ENCODE assay signal across 9 cellular contexts in the genomic region with DNA sequence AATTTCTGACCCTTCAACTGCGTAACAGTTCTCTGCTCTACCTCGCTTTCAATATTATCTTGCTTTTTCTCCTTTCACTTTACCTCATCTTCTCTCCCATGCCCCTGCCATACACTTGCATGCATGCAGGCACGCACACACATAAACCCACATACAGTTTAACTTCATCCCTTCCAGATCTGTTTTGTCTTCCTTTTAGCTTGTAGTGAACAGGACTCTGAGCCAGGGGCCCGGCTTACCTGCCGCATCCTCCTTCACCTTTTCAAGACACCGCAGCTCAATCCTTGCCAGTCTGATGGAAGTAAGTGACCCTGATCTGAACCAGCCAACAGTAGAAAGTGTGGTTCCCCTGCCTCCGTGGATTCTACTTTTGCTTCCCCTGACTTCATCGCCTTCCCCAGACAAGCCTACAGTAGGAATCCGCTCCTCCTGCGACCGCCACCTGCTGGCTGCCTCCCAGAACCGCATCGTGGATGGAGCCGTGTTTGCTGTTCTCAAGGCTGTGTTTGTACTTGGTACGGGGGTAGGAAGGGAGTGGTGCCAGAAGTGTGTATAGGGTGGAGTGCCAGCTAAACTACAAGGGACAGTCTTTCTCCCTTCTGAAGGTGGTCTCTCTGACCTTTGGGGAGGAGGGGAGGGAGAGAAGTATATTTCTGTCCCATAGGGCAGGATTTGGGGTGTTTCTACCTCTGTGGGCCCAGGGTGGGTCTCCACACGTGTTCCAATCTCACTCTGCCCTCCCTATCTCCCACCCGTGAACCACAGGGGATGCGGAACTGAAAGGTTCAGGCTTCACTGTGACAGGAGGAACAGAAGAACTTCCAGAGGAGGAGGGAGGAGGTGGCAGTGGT. TPM values are rescaled to one million over a fixed set of nuclear protein-coding genes. Genes with fewer than 3 reads are reported as not detected.
DNase-seq lines count a peak whose midpoint lies in the region; ATAC-seq and TF ChIP-seq lines count a peak whose summit lies in the region.
"Had no signal": no experiment of that assay in that cellular context is flagged by ENCODE, and none has a peak within 500 bp of the region (broad histone marks: within the 10 kb centered on the region; RNA-seq: fewer than 3 reads in every experiment).

No MANE protein-coding gene starts in this region.

- TF ChIP-seq RAD21 in SK-N-SH (IDR thresholded peaks at IDR 0.05; ENCODE audit: low read length) = peak; percentile 77

- POLR2A ChIA-PET in SK-N-SH (lab: Yijun Ruan, JAX) = interaction anchor here (0.5 kb wide), 1 partner anchor 177 kb away, joined by 4 read pairs; no protein-coding TSS in a partner anchor

- H3F3A ChIP-seq in SK-N-SH (replicated peaks; ENCODE audit: insufficient read depth) = no peaks in the 10 kb centered on the region

- H3K27ac Mint-ChIP-seq in activated naive CD4-positive, alpha-beta T cell treated with anti-CD3 and anti-CD28 coated beads, Interleukin-2, amount 10 ng/mL, durations not matched to agents 7 days and 5 days = peak overlapping the region; percentile 84
- no peak overlapping the region for H3K27ac Mint-ChIP-seq in glutamatergic neuron (ENCODE audit: unreplicated experiment)

- H3K4me3 ChIP-seq in SK-N-SH (ENCODE audit: low read depth in 2 of 2, low read length in 1 of 2) = peak overlapping the region in 1 of 2 experiments; percentile 29; a peak in 1 of 4 replicates
- H3K4me3 ChIP-seq in prostate gland = no peak overlapping the region

- H3K9me3 ChIP-seq in SK-N-SH (no peaks in the 10 kb centered on the region), prostate gland (no peaks in the 10 kb centered on the region)

- TF ChIP-seq POLR2A in prostate gland (IDR thresholded peaks at IDR 0.05) = no peak

- H3K4me1 Mint-ChIP-seq in activated naive CD4-positive, alpha-beta T cell treated with anti-CD3 and anti-CD28 coated beads, Interleukin-2, amount 10 ng/mL, durations not matched to agents 7 days and 5 days = peaks cover 15% of the 10 kb centered on the region
- H3K4me1 Mint-ChIP-seq in glutamatergic neuron (ENCODE audit: low read depth, unreplicated experiment) = peaks cover 12% of the 10 kb centered on the region

- ATAC-seq in HG03571 (IDR thresholded peaks at IDR 0.05; ENCODE audit: unreplicated experiment) = peak; percentile 61

- H3K4me1 ChIP-seq in SK-N-SH (ENCODE audit: control insufficient read depth in 1 of 2, insufficient read depth in 2 of 2, low read depth in 1 of 2, low read length in 1 of 2) = peaks cover 0 to 4% of the 10 kb centered on the region in 2 experiments; a peak in 1 of 4 replicates
- H3K4me1 ChIP-seq in prostate gland (replicated peaks) = no peaks in the 10 kb centered on the region

- 35% methylated on average over 18 of the region's 18 CpGs for WGBS in SK-N-SH (ENCODE audit: low lambda C conversion rate)
- 15% methylated on average over 15 of the region's 18 CpGs for WGBS in prostate gland

- intact Hi-C loops in prostate gland (cut with DNase I) = loop anchor here (10.0 kb wide), 1 partner anchor 134 kb away; no protein-coding TSS in a partner anchor

- H4K20me1 ChIP-seq in SK-N-SH (ENCODE audit: insufficient read depth) = no peaks in the 10 kb centered on the region

- no peak overlapping the region for H2AFZ ChIP-seq in SK-N-SH (ENCODE audit: low read depth)

- peak overlapping the region; percentile 43; the same call in 1 of the 2 replicates for H3K4me2 ChIP-seq in SK-N-SH

- no peaks in the 10 kb centered on the region for H3K9me3 Mint-ChIP-seq in activated naive CD4-positive, alpha-beta T cell treated with anti-CD3 and anti-CD28 coated beads, Interleukin-2, amount 10 ng/mL, durations not matched to agents 7 days and 5 days
- peaks cover 8% of the 10 kb centered on the region for H3K9me3 Mint-ChIP-seq in glutamatergic neuron (ENCODE audit: unreplicated experiment)

- CTCF ChIA-PET in SK-N-SH (lab: Yijun Ruan, JAX) = interaction anchor here (0.7 to 3.0 kb wide), 23 partner anchors 9 to 159 kb away, joined by 3 to 30 read pairs (median 4); a partner anchor contains a TSS
- CTCF ChIA-PET in activated naive CD4-positive, alpha-beta T cell treated with anti-CD3 and anti-CD28 coated beads, Interleukin-2, amount 10 ng/mL, durations not matched to agents 7 days and 5 days (lab: Charles Lee) = interaction anchor here (0.5 to 7.1 kb wide), 13 partner anchors 11 to 225 kb away, joined by 3 to 97 read pairs (median 4); a partner anchor contains a TSS

- H3K27me3 Mint-ChIP-seq in activated naive CD4-positive, alpha-beta T cell treated with anti-CD3 and anti-CD28 coated beads, Interleukin-2, amount 10 ng/mL, durations not matched to agents 7 days and 5 days = no peaks in the 10 kb centered on the region
- peaks cover 2% of the 10 kb centered on the region for H3K27me3 Mint-ChIP-seq in glutamatergic neuron (ENCODE audit: unreplicated experiment)

- peak; percentile 90 for TF ChIP-seq CTCF in SK-N-SH (IDR thresholded peaks at IDR 0.05)
- TF ChIP-seq CTCF in glutamatergic neuron (IDR thresholded peaks at IDR 0.05; ENCODE audit: partially characterized antibody, unreplicated experiment) = peak; percentile 70
- TF ChIP-seq CTCF in prostate gland (IDR thresholded peaks at IDR 0.05) = peak; percentile 48 to 71 (median 61)

- H3K36me3 Mint-ChIP-seq in activated naive CD4-positive, alpha-beta T cell treated with anti-CD3 and anti-CD28 coated beads, Interleukin-2, amount 10 ng/mL, durations not matched to agents 7 days and 5 days = peaks cover 52% of the 10 kb centered on the region
- H3K36me3 Mint-ChIP-seq in glutamatergic neuron (ENCODE audit: unreplicated experiment) = peaks cover 5% of the 10 kb centered on the region

- H3K27ac ChIP-seq in SK-N-SH (ENCODE audit: low read depth in 2 of 2, low read length in 1 of 2) = peak overlapping the region in 1 of 2 experiments; percentile 37; a peak in 2 of 4 replicates
- H3K27ac ChIP-seq in prostate gland = no peak overlapping the region

- peak overlapping the region; percentile 9 for H3K4me3 Mint-ChIP-seq in activated naive CD4-positive, alpha-beta T cell treated with anti-CD3 and anti-CD28 coated beads, Interleukin-2, amount 10 ng/mL, durations not matched to agents 7 days and 5 days
- H3K4me3 Mint-ChIP-seq in glutamatergic neuron (ENCODE audit: unreplicated experiment) = peak overlapping the region; percentile 18

- no peaks in the 10 kb centered on the region for H3K79me2 ChIP-seq in SK-N-SH (ENCODE audit: insufficient read depth)

- H3K27me3 ChIP-seq in SK-N-SH (ENCODE audit: insufficient read depth) (peaks cover 5% of the 10 kb centered on the region; the same call in 1 of the 2 replicates), prostate gland (replicated peaks; ENCODE audit: insufficient read depth) (no peaks in the 10 kb centered on the region)

- no peaks in the 10 kb centered on the region for H3K9me2 ChIP-seq in SK-N-SH

- TF ChIP-seq EP300 in SK-N-SH (IDR thresholded peaks at IDR 0.05; ENCODE audit: borderline replicate concordance in 1 of 2, low read depth in 1 of 2, low read length in 1 of 2) = no peak

- peak overlapping the region; percentile 26; the same call in 1 of the 2 replicates for H3K9ac ChIP-seq in SK-N-SH

- H3K36me3 ChIP-seq in SK-N-SH (replicated peaks in 1 of 2; ENCODE audit: control insufficient read depth in 1 of 2, insufficient read depth in 2 of 2, low read length in 1 of 2) = peaks cover 12 to 74% of the 10 kb centered on the region in 2 experiments
- H3K36me3 ChIP-seq in prostate gland = no peaks in the 10 kb centered on the region

- DNase-seq in NCI-H146 (lab: John Stamatoyannopoulos, UW) (peak; percentile 27), NCI-H146 treated with DMSO at 0.1 percent for 48 hours (lab: John Stamatoyannopoulos, UW; ENCODE audit: unreplicated experiment) (no peak), SK-N-SH (peak; percentile 79), glutamatergic neuron (peak; percentile 77), prostate gland (ENCODE audit: low spot score) (peak; percentile 62), cerebellar nuclear complex (lab: John Stamatoyannopoulos, UW) (no peak)
- DNase-seq in activated naive CD4-positive, alpha-beta T cell treated with anti-CD3 and anti-CD28 coated beads, Interleukin-2, amount 10 ng/mL, durations not matched to agents 7 days and 5 days = peak; percentile 81

TF ChIP-seq in SK-N-SH, 30 proteins besides CTCF, POLR2A, EP300 and RAD21 (continues in another document):
- TF ChIP-seq TEAD4 (IDR thresholded peaks at IDR 0.05; ENCODE audit: borderline replicate concordance, insufficient read depth) (no peak), POLR2AphosphoS5 (IDR thresholded peaks at IDR 0.05; ENCODE audit: low read depth, low read length) (no peak), MXI1 (IDR thresholded peaks at IDR 0.05; ENCODE audit: low read depth, low read length) (no peak)
- TF ChIP-seq, protein P1, sequence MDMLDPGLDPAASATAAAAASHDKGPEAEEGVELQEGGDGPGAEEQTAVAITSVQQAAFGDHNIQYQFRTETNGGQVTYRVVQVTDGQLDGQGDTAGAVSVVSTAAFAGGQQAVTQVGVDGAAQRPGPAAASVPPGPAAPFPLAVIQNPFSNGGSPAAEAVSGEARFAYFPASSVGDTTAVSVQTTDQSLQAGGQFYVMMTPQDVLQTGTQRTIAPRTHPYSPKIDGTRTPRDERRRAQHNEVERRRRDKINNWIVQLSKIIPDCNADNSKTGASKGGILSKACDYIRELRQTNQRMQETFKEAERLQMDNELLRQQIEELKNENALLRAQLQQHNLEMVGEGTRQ (IDR thresholded peaks at IDR 0.05; ENCODE audit: borderline replicate concordance, low read depth, low read length) = no peak

RNA-seq across cellular contexts. Expression of a gene that starts 10.7 kb away (rescaled TPM):
- polyA plus RNA-seq in SK-N-SH (2012; rRNA removed) = 11.3 and 18.5 TPM in 2 replicates
- 8.6 and 9.8 TPM in 2 replicates for polyA plus RNA-seq in SK-N-SH (2012; cell fraction: cytosol; rRNA removed)
- 51.1 and 57.3 TPM in 2 replicates for polyA plus RNA-seq in SK-N-SH (2012; cell fraction: nucleus; rRNA removed)
- total RNA-seq in glutamatergic neuron (ENCODE audit: unreplicated experiment) (87.4 TPM), prostate gland (10 to 100 TPM; 29.4 to 82.3 TPM)

RNA-seq across cellular contexts. Expression of a gene that starts 15.5 kb away (rescaled TPM):
- 4.4 and 5.3 TPM in 2 replicates for polyA plus RNA-seq in SK-N-SH (2012; rRNA removed)
- polyA plus RNA-seq in SK-N-SH (2012; cell fraction: cytosol; rRNA removed) = 3.0 and 4.7 TPM in 2 replicates
- polyA plus RNA-seq in SK-N-SH (2012; cell fraction: nucleus; rRNA removed) = 3.5 and 4.7 TPM in 2 replicates
- 3.1 TPM for total RNA-seq in glutamatergic neuron (ENCODE audit: unreplicated experiment)
- 1 to 10 TPM; 1.4 to 9.4 TPM for total RNA-seq in prostate gland

RNA-seq across cellular contexts. Expression of a gene that starts 17.8 kb away (rescaled TPM):
- 0.24 TPM in 1 of 2 replicates, not detected in the other for polyA plus RNA-seq in SK-N-SH (2012; rRNA removed)
- 0.05 and 0.10 TPM in 2 replicates for polyA plus RNA-seq in SK-N-SH (2012; cell fraction: cytosol; rRNA removed)
- 0.15 TPM in 1 of 2 replicates, not detected in the other for polyA plus RNA-seq in SK-N-SH (2012; cell fraction: nucleus; rRNA removed)
- total RNA-seq in glutamatergic neuron (ENCODE audit: unreplicated experiment) (not detected), prostate gland (1 to 10 TPM in 1 of 2 donors, under 1 TPM in 1; 0.73 to 2.8 TPM)

RNA-seq across cellular contexts. Expression of a gene that starts 22.6 kb away (rescaled TPM):
- not detected in 2 replicates for polyA plus RNA-seq in SK-N-SH (2012; rRNA removed)
- not detected in 2 replicates for polyA plus RNA-seq in SK-N-SH (2012; cell fraction: cytosol; rRNA removed)
- not detected in 2 replicates for polyA plus RNA-seq in SK-N-SH (2012; cell fraction: nucleus; rRNA removed)
- total RNA-seq in glutamatergic neuron (ENCODE audit: unreplicated experiment) (not detected), prostate gland (not detected)
- total RNA-seq: skeletal muscle tissue had no signal

RNA-seq across cellular contexts. Expression of a gene that starts 33.5 kb away (rescaled TPM):
- 1.9 TPM in 2 replicates for polyA plus RNA-seq in SK-N-SH (2012; rRNA removed)
- polyA plus RNA-seq in SK-N-SH (2012; cell fraction: cytosol; rRNA removed) = 1.7 and 1.9 TPM in 2 replicates
- polyA plus RNA-seq in SK-N-SH (2012; cell fraction: nucleus; rRNA removed) = 3.9 and 5.6 TPM in 2 replicates
- 20.2 TPM for total RNA-seq in glutamatergic neuron (ENCODE audit: unreplicated experiment)
- 10 to 100 TPM; 40.4 to 74.0 TPM for total RNA-seq in prostate gland

Comparison
In these comparisons a context has a peak if more than half of its experiments do, and no peak if none do; other contexts are left out.
1. DNase-seq: peak in NCI-H146 (single experiment), SK-N-SH (single experiment), activated naive CD4-positive, alpha-beta T cell treated with anti-CD3 and anti-CD28 coated beads, Interleukin-2, amount 10 ng/mL, durations not matched to agents 7 days and 5 days (single experiment), glutamatergic neuron (single experiment) and prostate gland (single experiment); none in NCI-H146 treated with DMSO at 0.1 percent for 48 hours (single experiment) and cerebellar nuclear complex (0 of 2).
2. Peak in every context shown above with its lines, with median percentiles within 50 percentile points of each other: CTCF ChIP-seq.